In the genomic region with DNA sequence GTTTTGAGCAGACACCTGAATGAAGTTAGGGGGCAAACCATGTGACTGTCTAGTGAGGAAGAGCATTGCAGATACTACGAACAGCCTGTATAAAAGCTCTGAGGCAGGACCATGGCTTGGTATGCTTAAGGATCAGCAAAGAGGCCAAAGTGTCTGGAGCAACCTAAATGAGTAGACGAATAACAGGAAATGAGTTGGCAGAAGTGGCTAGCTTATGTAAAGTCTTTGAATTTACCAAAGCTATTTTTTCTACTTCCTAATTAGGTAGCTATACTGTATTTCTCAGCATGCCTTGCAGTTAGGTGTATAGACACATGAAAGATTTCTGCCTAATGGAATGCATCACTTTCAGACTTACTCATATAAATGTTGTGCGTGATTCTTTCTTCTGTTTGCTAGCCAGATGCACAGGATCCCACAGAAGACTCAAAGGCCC, we compare ENCODE assay signal across 10 cellular contexts. TPM values are rescaled to one million over a fixed set of nuclear protein-coding genes. Genes with fewer than 3 reads are reported as not detected.
DNase-seq lines count a peak whose midpoint lies in the region; ATAC-seq and TF ChIP-seq lines count a peak whose summit lies in the region.
"Had no signal": no experiment of that assay in that cellular context is flagged by ENCODE, and none has a peak within 500 bp of the region (broad histone marks: within the 10 kb centered on the region; RNA-seq: fewer than 3 reads in every experiment).

No MANE protein-coding gene starts in this region.

- no peak overlapping the region for H3K9ac ChIP-seq in IMR-90 (ENCODE audit: low read depth, low read length)

- no peak overlapping the region for H2AK5ac ChIP-seq in IMR-90 (ENCODE audit: low read depth, low read length)

- no peak overlapping the region for H3K4me2 ChIP-seq in IMR-90 (ENCODE audit: low read depth, low read length)

- H3K27me3 ChIP-seq in IMR-90 (ENCODE audit: control insufficient read depth, insufficient read depth, low read length) = no peaks in the 10 kb centered on the region; the same call in 1 of the 2 replicates

- no peak overlapping the region for H2BK15ac ChIP-seq in IMR-90 (ENCODE audit: low read depth, low read length)

- H3K4me3 ChIP-seq in IMR-90 (ENCODE audit: insufficient read depth, low read depth, low read length) = no peak overlapping the region
- H3K4me3 ChIP-seq in mucosa of descending colon = no peak overlapping the region
- H3K4me3 ChIP-seq: lung had no signal

- intact Hi-C loops in IMR-90 (cut with micrococcal nuclease) (no loop called here), mucosa of descending colon (cut with DNase I, micrococcal nuclease) (no loop called here)

- no peaks in the 10 kb centered on the region for H4K20me1 ChIP-seq in IMR-90 (ENCODE audit: insufficient read depth, low read length)

- CTCF ChIA-PET in IMR-90 (lab: Yijun Ruan, JAX) = interaction anchor here (1.5 kb wide), 1 partner anchor 9 kb away, joined by 6 read pairs; the partner anchor contains the start of gene GPRIN3

- no peak overlapping the region for H3K14ac ChIP-seq in IMR-90 (replicated peaks; ENCODE audit: low read depth, low read length)

- no peak overlapping the region for H2BK20ac ChIP-seq in IMR-90 (ENCODE audit: low read depth, low read length)

- H3K27me3 Mint-ChIP-seq in activated T-helper 17 cell treated with anti-CD3 and anti-CD28 coated beads, Interleukin-2, amount 50 U/mL, for 72 hours = no peaks in the 10 kb centered on the region

- no peak overlapping the region for H4K5ac ChIP-seq in IMR-90 (ENCODE audit: low read depth, low read length)

- H3K4ac ChIP-seq in IMR-90 (ENCODE audit: low read depth, low read length) = no peak overlapping the region

- H3K4me3 Mint-ChIP-seq in activated T-helper 17 cell treated with anti-CD3 and anti-CD28 coated beads, Interleukin-2, amount 50 U/mL, for 72 hours = peak overlapping the region; percentile 83

- no peak overlapping the region for H3K18ac ChIP-seq in IMR-90 (ENCODE audit: low read depth, low read length)

- peaks cover 2% of the 10 kb centered on the region; the same call in 1 of the 2 replicates for H3K4me1 ChIP-seq in IMR-90 (ENCODE audit: control insufficient read depth, insufficient read depth, low read length)
- H3K4me1 ChIP-seq in mucosa of descending colon (ENCODE audit: low read depth) = no peaks in the 10 kb centered on the region

- peaks cover 35% of the 10 kb centered on the region for H3K4me1 Mint-ChIP-seq in activated T-helper 17 cell treated with anti-CD3 and anti-CD28 coated beads, Interleukin-2, amount 50 U/mL, for 72 hours

- H3K36me3 ChIP-seq in IMR-90 (ENCODE audit: control insufficient read depth, insufficient read depth, low read length) (no peaks in the 10 kb centered on the region), mucosa of descending colon (ENCODE audit: low read depth) (no peaks in the 10 kb centered on the region)

- H3K27ac Mint-ChIP-seq in activated T-helper 17 cell treated with anti-CD3 and anti-CD28 coated beads, Interleukin-2, amount 50 U/mL, for 72 hours = peak overlapping the region; percentile 80

- no peak overlapping the region for H3K23ac ChIP-seq in IMR-90 (ENCODE audit: low read depth, low read length)

- no CpG with 5 or more reads among the region's 3 CpGs for WGBS in IMR-90 (ENCODE audit: extremely low coverage in 2 of 2, insufficient read length in 1 of 2), 2 experiments

- ATAC-seq in GM18502 (IDR thresholded peaks at IDR 0.05; ENCODE audit: poor library complexity, unreplicated experiment) (peak; percentile 60), IMR-90 (ENCODE audit: low read depth) (no peak), mucosa of descending colon (peak; percentile 74), HG02571 (IDR thresholded peaks at IDR 0.05; ENCODE audit: unreplicated experiment) (no peak), HG03025 (IDR thresholded peaks at IDR 0.05; ENCODE audit: low FRiP score, unreplicated experiment) (no peak), GM18517 (IDR thresholded peaks at IDR 0.05; ENCODE audit: unreplicated experiment) (no peak)
- ATAC-seq in activated T-helper 17 cell treated with anti-CD3 and anti-CD28 coated beads, Interleukin-2, amount 50 U/mL, for 72 hours (replicated peaks) = peak; percentile 91
- ATAC-seq: HCT116 had no signal

- TF ChIP-seq RAD21 in IMR-90 (IDR thresholded peaks at IDR 0.05; ENCODE audit: low read length) = no peak

- H3K79me1 ChIP-seq in IMR-90 (ENCODE audit: low read depth in 1 of 2, low read length in 2 of 2) = no peaks in the 10 kb centered on the region

- no peak overlapping the region for H2AK9ac ChIP-seq in IMR-90 (replicated peaks; ENCODE audit: low read depth, low read length, poor library complexity)

- H2BK5ac ChIP-seq in IMR-90 (ENCODE audit: low read depth, low read length, poor library complexity, severe bottlenecking) = no peak overlapping the region

- no TSS peak for BruUV-seq in IMR-90 (replicated peaks; lab: Mats Ljungman, UMichigan)

- dilution Hi-C loops in IMR-90 (cut with HindIII; ENCODE audit: low sequenced_read_pairs, unreplicated experiment) = no loop called here

- no peak overlapping the region for H2AFZ ChIP-seq in IMR-90 (replicated peaks; ENCODE audit: low read length, poor library complexity)

- no peak for TF ChIP-seq POLR2A in IMR-90 (IDR thresholded peaks at IDR 0.05; ENCODE audit: low read depth, low read length)

- in situ Hi-C loops in IMR-90 (cut with MboI; ENCODE audit: low sequenced_read_pairs) = no loop called here

- no peaks in the 10 kb centered on the region for H3K9me1 ChIP-seq in IMR-90 (ENCODE audit: insufficient read depth, low read length)

- DNase-seq in IMR-90 (peak; percentile 16), mucosa of descending colon (peak in 1 of 3 donors; percentile 12), mucosa of gallbladder (ENCODE audit: low spot score) (no peak)

- TF ChIP-seq CTCF in IMR-90 (conservative IDR thresholded peaks at IDR 0.05; ENCODE audit: low read depth, low read length) (no peak), mucosa of descending colon (IDR thresholded peaks at IDR 0.05) (no peak)

- no peak overlapping the region for H4K8ac ChIP-seq in IMR-90 (ENCODE audit: low read depth in 2 of 2, low read length in 2 of 2)

- no peaks in the 10 kb centered on the region for H3K9me3 ChIP-seq in IMR-90 (ENCODE audit: control insufficient read depth, insufficient read depth, low read length)
- H3K9me3 ChIP-seq in mucosa of descending colon = no peaks in the 10 kb centered on the region

- H3K27ac ChIP-seq in IMR-90 (ENCODE audit: insufficient read depth, low read length) = no peak overlapping the region

- peaks cover 5% of the 10 kb centered on the region for H3K9me3 Mint-ChIP-seq in activated T-helper 17 cell treated with anti-CD3 and anti-CD28 coated beads, Interleukin-2, amount 50 U/mL, for 72 hours

- POLR2A ChIA-PET in IMR-90 (lab: Charles Lee; ENCODE audit: unreplicated experiment) = no interaction called here

- H3K36me3 Mint-ChIP-seq in activated T-helper 17 cell treated with anti-CD3 and anti-CD28 coated beads, Interleukin-2, amount 50 U/mL, for 72 hours (ENCODE audit: low read depth) = no peaks in the 10 kb centered on the region

- H4K91ac ChIP-seq in IMR-90 (ENCODE audit: insufficient read depth, low read depth, low read length) = no peak overlapping the region; the same call in 1 of the 2 replicates

- H3K56ac ChIP-seq in IMR-90 (ENCODE audit: extremely low read depth, insufficient read depth, low read length) = no peak overlapping the region

- H2BK120ac ChIP-seq in IMR-90 (ENCODE audit: low read depth, low read length) = no peak overlapping the region

TF ChIP-seq in IMR-90, 13 proteins besides CTCF, POLR2A, EP300 and RAD21:
- TF ChIP-seq NFE2L2 (IDR thresholded peaks at IDR 0.05; ENCODE audit: low read depth, low read length) = 0 out of 2 replicates have a peak, but pooled peaks have one; percentile 13
- TF ChIP-seq, protein P1, sequence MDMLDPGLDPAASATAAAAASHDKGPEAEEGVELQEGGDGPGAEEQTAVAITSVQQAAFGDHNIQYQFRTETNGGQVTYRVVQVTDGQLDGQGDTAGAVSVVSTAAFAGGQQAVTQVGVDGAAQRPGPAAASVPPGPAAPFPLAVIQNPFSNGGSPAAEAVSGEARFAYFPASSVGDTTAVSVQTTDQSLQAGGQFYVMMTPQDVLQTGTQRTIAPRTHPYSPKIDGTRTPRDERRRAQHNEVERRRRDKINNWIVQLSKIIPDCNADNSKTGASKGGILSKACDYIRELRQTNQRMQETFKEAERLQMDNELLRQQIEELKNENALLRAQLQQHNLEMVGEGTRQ (IDR thresholded peaks at IDR 0.05; ENCODE audit: low read depth, low read length) = no peak
- TF ChIP-seq CEBPB (IDR thresholded peaks at IDR 0.05; ENCODE audit: low read depth, low read length) = no peak

RNA-seq across cellular contexts. Expression of gene GPRIN3, which starts 9.3 kb away (rescaled TPM):
- total RNA-seq in IMR-90 (2012; rRNA removed) (under 0.01 TPM in 1 of 2 replicates, not detected in the other), mucosa of descending colon (10 to 100 TPM in 2 of 3 donors, 1 to 10 TPM in 1; 6.0 to 23.8 (median 23.7) TPM), mucosa of gallbladder (15.2 TPM)
- not detected in 2 replicates for polyA plus RNA-seq in IMR-90 (2012; rRNA removed)
- polyA plus RNA-seq in IMR-90 (2012; cell fraction: cytosol; rRNA removed) = not detected in 2 replicates
- polyA plus RNA-seq in IMR-90 (2012; cell fraction: nucleus; rRNA removed; ENCODE audit: low replicate concordance) = not detected in 2 replicates
- 10 to 100 TPM; 43.5 to 69.7 TPM for total RNA-seq in activated T-helper 17 cell treated with anti-CD3 and anti-CD28 coated beads, Interleukin-2, amount 50 U/mL, for 72 hours

Comparison
In these comparisons a context has a peak if more than half of its experiments do, and no peak if none do; other contexts are left out.
1. ATAC-seq: peak in GM18502 (single experiment), activated T-helper 17 cell treated with anti-CD3 and anti-CD28 coated beads, Interleukin-2, amount 50 U/mL, for 72 hours (single experiment) and mucosa of descending colon (single experiment); none in IMR-90 (single experiment), HG02571 (single experiment), HG03025 (single experiment) and GM18517 (single experiment).